ENCODE assay signal across 10 cellular contexts in the genomic region with DNA sequence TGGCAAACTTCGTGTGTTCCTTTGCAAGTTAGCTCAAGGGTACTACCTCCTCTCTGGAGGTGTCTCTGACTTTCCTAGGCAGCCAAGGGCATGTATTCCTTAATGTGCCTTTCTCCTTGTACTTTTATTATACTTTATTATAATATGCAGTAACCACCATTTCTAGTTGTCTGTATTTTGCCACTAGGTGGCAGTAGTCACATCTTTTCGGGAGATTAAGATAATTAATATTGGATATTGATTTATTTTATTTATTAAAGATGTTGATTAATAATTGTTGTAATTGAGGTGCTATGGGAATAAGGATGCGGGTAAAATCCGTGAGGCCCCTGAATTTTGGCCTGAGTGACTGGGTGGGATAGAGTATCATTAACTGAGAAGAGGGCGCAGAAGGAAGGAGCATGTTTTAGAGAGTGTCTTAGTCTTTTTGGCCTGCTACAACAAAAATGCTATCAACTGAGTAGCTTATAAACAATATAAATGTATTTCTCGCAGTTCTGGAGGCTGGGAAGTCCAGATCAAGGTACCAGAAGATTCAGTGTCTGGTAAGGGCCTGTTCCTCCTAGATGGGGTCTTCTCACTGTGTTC.
A peak's percentile ranks its signal among the peaks of the same experiment; 100 is the strongest.
DNase-seq lines count a peak whose midpoint lies in the region; ATAC-seq and TF ChIP-seq lines count a peak whose summit lies in the region.
"Had no signal": no experiment of that assay in that cellular context is flagged by ENCODE, and none has a peak within 500 bp of the region (broad histone marks: within the 10 kb centered on the region; RNA-seq: fewer than 3 reads in every experiment).

No MANE protein-coding gene starts in this region.

- peak in 55 of 56 donors; percentile 35 to 77 (median 57) for TF ChIP-seq CTCF in dorsolateral prefrontal cortex (IDR thresholded peaks at IDR 0.05 in 54 of 56, conservative IDR thresholded peaks at IDR 0.05 in 2 of 56; ENCODE audit: low read depth in 1 of 56, partially characterized antibody in 56 of 56)
- TF ChIP-seq CTCF in prostate gland (IDR thresholded peaks at IDR 0.05), result peak in 3 of 4 experiments; percentile 41 to 51 (median 48)

- TF ChIP-seq POLR2A in prostate gland (IDR thresholded peaks at IDR 0.05), result no peak

- H3K27ac ChIP-seq in dorsolateral prefrontal cortex (no peak overlapping the region), prostate gland (no peak overlapping the region)

- WGBS in prostate gland, result 86% methylated on average over 6 of the region's 6 CpGs

- ATAC-seq in HG03280 (IDR thresholded peaks at IDR 0.05; ENCODE audit: unreplicated experiment), result no peak

- H3K36me3 ChIP-seq in prostate gland, result no peaks in the 10 kb centered on the region

- intact Hi-C loops in dorsolateral prefrontal cortex (cut with DNase I), result loop anchor here in 1 of 2 donors (5.0 kb wide), 1 partner anchor 691 kb away; no protein-coding TSS in a partner anchor
- intact Hi-C loops in prostate gland (cut with DNase I), result no loop called here

- no peaks in the 10 kb centered on the region for H3K4me1 ChIP-seq in prostate gland (replicated peaks)

- peaks cover 0 to 83% (median 13%) of the 10 kb centered on the region in 45 donors for H3K27me3 ChIP-seq in dorsolateral prefrontal cortex
- H3K27me3 ChIP-seq in prostate gland (replicated peaks; ENCODE audit: insufficient read depth), result no peaks in the 10 kb centered on the region

- DNase-seq in NCI-H1092 treated with DMSO at 0.1 percent for 48 hours (lab: John Stamatoyannopoulos, UW) (peak; percentile 3), NCI-H1092 (lab: John Stamatoyannopoulos, UW) (no peak), NCI-H1694 (lab: John Stamatoyannopoulos, UW) (peak; percentile 40), dorsolateral prefrontal cortex (no peak), prostate gland (ENCODE audit: low spot score) (no peak), GF-D8 (lab: John Stamatoyannopoulos, UW) (no peak), hypothalamus (lab: John Stamatoyannopoulos, UW) (no peak)
- DNase-seq: amygdala, T-helper 9 cell had no signal

- H3K4me3 ChIP-seq in dorsolateral prefrontal cortex, result no peak overlapping the region
- no peak overlapping the region for H3K4me3 ChIP-seq in prostate gland

- H3K9me3 ChIP-seq in prostate gland, result no peaks in the 10 kb centered on the region

Comparison
In these comparisons a context has a peak if more than half of its experiments do, and no peak if none do; other contexts are left out.
1. DNase-seq: peak in NCI-H1092 treated with DMSO at 0.1 percent for 48 hours (single experiment) and NCI-H1694 (single experiment); none in NCI-H1092 (single experiment), dorsolateral prefrontal cortex (0 of 10), prostate gland (single experiment), GF-D8 (single experiment) and hypothalamus (0 of 51).